ENCODE assay signal across 1 cellular context in the genomic region with DNA sequence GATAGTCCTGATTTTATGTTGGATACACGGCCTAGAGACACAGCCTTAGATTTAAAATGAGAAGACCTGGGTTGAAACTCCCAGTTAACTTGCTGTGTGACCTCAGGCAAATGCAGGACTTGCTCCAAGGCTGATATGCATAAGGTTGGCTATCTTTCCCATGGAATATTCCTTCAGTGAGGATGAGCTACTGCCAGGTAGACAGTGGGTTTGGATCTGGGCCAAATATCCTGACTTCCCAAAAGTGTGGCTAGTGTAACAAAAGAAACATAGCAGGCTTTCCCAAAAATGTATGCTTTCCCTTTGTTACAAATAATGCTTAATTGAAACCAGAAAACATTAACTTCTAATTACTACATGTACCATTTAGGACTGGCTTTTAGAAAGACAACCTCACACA.
TF ChIP-seq lines count a peak whose summit lies in the region.

No MANE protein-coding gene starts in this region.

TF ChIP-seq in H1, 55 proteins besides CTCF, POLR2A, EP300 and RAD21 (continued from another document):
- TF ChIP-seq POU5F1 (IDR thresholded peaks at IDR 0.05; ENCODE audit: low read depth, low read length) (no peak), SP2 (IDR thresholded peaks at IDR 0.05; ENCODE audit: low read length) (no peak), GABPA (IDR thresholded peaks at IDR 0.05; ENCODE audit: borderline replicate concordance, insufficient read depth, low read length) (no peak), TCF12 (IDR thresholded peaks at IDR 0.05; ENCODE audit: low read depth, low read length) (no peak), HDAC2 (IDR thresholded peaks at IDR 0.05; ENCODE audit: borderline replicate concordance in 1 of 2, low read depth in 2 of 2, low read length in 2 of 2) (no peak), GTF2F1 (IDR thresholded peaks at IDR 0.05; ENCODE audit: borderline replicate concordance, low read depth, low read length) (no peak)
